Comparison of ENCODE assay signal across 13 cellular contexts in the genomic region with DNA sequence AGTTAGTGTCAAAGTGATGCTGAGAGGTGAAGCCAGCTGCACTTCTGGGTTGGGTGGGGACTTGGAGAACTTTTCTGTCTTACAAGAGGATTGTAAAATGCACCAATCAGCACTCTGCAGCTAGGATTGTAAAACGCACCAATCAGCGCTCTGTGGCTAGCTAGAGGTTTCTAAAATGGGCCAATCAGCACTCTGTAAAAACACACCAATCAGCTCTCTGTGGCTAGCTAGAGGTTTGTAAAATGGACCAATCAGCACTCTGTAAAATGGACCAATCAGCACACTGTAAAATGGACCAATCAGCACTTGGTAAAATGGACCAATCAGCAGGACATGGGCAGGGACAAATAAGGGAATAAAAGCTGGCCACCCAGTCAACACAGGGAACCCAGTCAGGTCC. TPM values are rescaled to one million over a fixed set of nuclear protein-coding genes. Genes with fewer than 3 reads are reported as not detected.
DNase-seq lines count a peak whose midpoint lies in the region; ATAC-seq, FAIRE-seq and TF ChIP-seq lines count a peak whose summit lies in the region.
"Not testable (repeated sequence)": the region's sequence is repeated elsewhere in the genome, so short reads cannot be mapped to it uniquely, and the experiment has no call there.
"Had no signal": no experiment of that assay in that cellular context is flagged by ENCODE, and none has a peak within 500 bp of the region (broad histone marks: within the 10 kb centered on the region; RNA-seq: fewer than 3 reads in every experiment).

No MANE protein-coding gene starts in this region.

- not testable (repeated sequence) for FAIRE-seq in A549 (lab: Jason Lieb, UNC); HepG2 (lab: Jason Lieb, UNC)

- not testable (repeated sequence) for H3K79me2 ChIP-seq in HepG2 (ENCODE audit: insufficient read depth, low read length)

- H3K4me3 ChIP-seq in A549; HEK293 (ENCODE audit: low read depth, low read length); HepG2 (replicated peaks in 1 of 3; ENCODE audit: insufficient read depth in 1 of 3, low read depth in 2 of 3, low read length in 3 of 3); rectal smooth muscle tissue (ENCODE audit: low read length); thoracic aorta: not testable (repeated sequence)

- H3K9me3 ChIP-seq in A549; HEK293 (ENCODE audit: control insufficient read depth, insufficient read depth, low read depth, low read length); HepG2 (ENCODE audit: low read length); thoracic aorta: not testable (repeated sequence)

- not testable (repeated sequence) for ATAC-seq in A549; WTC11; HepG2; thoracic aorta (ENCODE audit: insufficient number of reproducible peaks, low FRiP score, low read depth)

- peaks cover 16% of the 10 kb centered on the region for H3K9me3 Mint-ChIP-seq in WTC11

- not testable (repeated sequence) for H2AFZ ChIP-seq in HepG2 (ENCODE audit: low read length)

- not testable (repeated sequence) for TF ChIP-seq POLR2A in A549 (IDR thresholded peaks at IDR 0.05; ENCODE audit: low read length); erythroblast (IDR thresholded peaks at IDR 0.05; ENCODE audit: low read length); HepG2 (IDR thresholded peaks at IDR 0.05; ENCODE audit: insufficient read depth in 1 of 2, low read depth in 2 of 2, low read length in 2 of 2)

- 74% methylated on average over 2 of the region's 2 CpGs for WGBS in A549 (ENCODE audit: missing lambda C conversion rate)
- WGBS in HepG2 (ENCODE audit: low lambda C conversion rate) = 94% methylated on average over 2 of the region's 2 CpGs

- H3K9ac ChIP-seq in HepG2 (ENCODE audit: insufficient read depth, low read depth, low read length); rectal smooth muscle tissue (ENCODE audit: low read length): not testable (repeated sequence)

- not testable (repeated sequence) for H3K4me1 Mint-ChIP-seq in WTC11

- in situ Hi-C loops in HepG2 (cut with HindIII; ENCODE audit: extremely low pct_ligation_motif_present, low pct_unique_long_range_greater_than_20kb) = not testable (repeated sequence)

- not testable (repeated sequence) for DNase-seq in A549 (ENCODE audit: low read depth in 1 of 2, low spot score in 1 of 2); WTC11 (ENCODE audit: low spot score); HepG2 (ENCODE audit: low spot score); thoracic aorta (ENCODE audit: low spot score)
- DNase-seq in M059J (ENCODE audit: low read depth) = peak; percentile 19
- DNase-seq in erythroblast (lab: John Stamatoyannopoulos, UW) = peak; percentile 21 to 35

- not testable (repeated sequence) for H3K4me1 ChIP-seq in A549; HEK293 (ENCODE audit: control insufficient read depth, insufficient read depth, low read length); HepG2 (ENCODE audit: insufficient read depth, low read length)
- peaks cover 13% of the 10 kb centered on the region for H3K4me1 ChIP-seq in rectal smooth muscle tissue (ENCODE audit: control insufficient read depth, insufficient read depth, low read length)
- peaks cover 17 to 49% of the 10 kb centered on the region in 2 donors for H3K4me1 ChIP-seq in thoracic aorta (ENCODE audit: control insufficient read depth in 1 of 2, low read depth in 2 of 2)

- not testable (repeated sequence) for TF ChIP-seq CTCF in A549 (IDR thresholded peaks at IDR 0.05); HEK293 (tag by site-specific recombination; IDR thresholded peaks at IDR 0.05); WTC11 (IDR thresholded peaks at IDR 0.05); HepG2 (CRISPR knock-in tag; IDR thresholded peaks at IDR 0.05); thoracic aorta (IDR thresholded peaks at IDR 0.05)

- TF ChIP-seq RAD21 in A549 (conservative IDR thresholded peaks at IDR 0.05 in 1 of 2, IDR thresholded peaks at IDR 0.05 in 1 of 2); HepG2 (CRISPR knock-in tag; IDR thresholded peaks at IDR 0.05): not testable (repeated sequence)

- CTCF ChIA-PET in A549 (lab: Yijun Ruan, JAX) = interaction anchor here (0.6 to 1.3 kb wide), 2 partner anchors 15 to 165 kb away, joined by 3 to 4 read pairs; no protein-coding TSS in a partner anchor
- CTCF ChIA-PET in HEK293 (lab: Yijun Ruan, JAX) = interaction anchor here (1.6 kb wide), 1 partner anchor 43 kb away, joined by 3 read pairs; no protein-coding TSS in a partner anchor
- CTCF ChIA-PET in WTC11 (lab: Charles Lee); HepG2 (lab: Yijun Ruan, JAX; ENCODE audit: low intra/inter-chr PET ratio, low total read pairs): not testable (repeated sequence)

- POLR2A ChIA-PET in A549 (lab: Yijun Ruan, JAX); HEK293 (lab: Yijun Ruan, JAX); WTC11 (lab: Charles Lee); HepG2 (lab: Yijun Ruan, JAX): not testable (repeated sequence)

- TF ChIP-seq EP300 in A549 (IDR thresholded peaks at IDR 0.05); HepG2 (IDR thresholded peaks at IDR 0.05; ENCODE audit: low read depth in 2 of 2, low read length in 2 of 2); HepG2 (CRISPR knock-in tag; IDR thresholded peaks at IDR 0.05; ENCODE audit: borderline replicate concordance): not testable (repeated sequence)

- not testable (repeated sequence) for BruUV-seq in HepG2 (replicated peaks; lab: Mats Ljungman, UMichigan)

- not testable (repeated sequence) for H3K36me3 Mint-ChIP-seq in WTC11

- not testable (repeated sequence) for H3K27me3 ChIP-seq in HepG2 (ENCODE audit: control insufficient read depth in 1 of 2, insufficient read depth in 2 of 2, low read length in 2 of 2); rectal smooth muscle tissue (ENCODE audit: control insufficient read depth, insufficient read depth, low read length); thoracic aorta (replicated peaks; ENCODE audit: insufficient read depth)

- H3K27ac ChIP-seq in A549; HEK293 (ENCODE audit: extremely low read depth, low read depth, low read length); HepG2 (ENCODE audit: extremely low read length, insufficient read depth, low read length): not testable (repeated sequence)
- H3K27ac ChIP-seq in rectal smooth muscle tissue (ENCODE audit: low read depth, low read length) (peak overlapping the region; percentile 85), thoracic aorta (peak overlapping the region; percentile 86 to 89)

- H3K4me2 ChIP-seq in A549; HepG2 (ENCODE audit: low read depth, low read length): not testable (repeated sequence)

- intact Hi-C loops in HepG2 (cut with micrococcal nuclease; ENCODE audit: unreplicated experiment) = not testable (repeated sequence)

- not testable (repeated sequence) for H3K4me3 Mint-ChIP-seq in WTC11

- not testable (repeated sequence) for H3K36me3 ChIP-seq in HEK293 (ENCODE audit: control insufficient read depth in 2 of 2, insufficient read depth in 1 of 2, low read length in 2 of 2); HepG2 (replicated peaks in 1 of 2; ENCODE audit: control insufficient read depth in 1 of 2, insufficient read depth in 2 of 2, low read length in 2 of 2); rectal smooth muscle tissue (ENCODE audit: control insufficient read depth, insufficient read depth, low read length); thoracic aorta

- not testable (repeated sequence) for H4K20me1 ChIP-seq in HepG2 (ENCODE audit: insufficient read depth, low read length)

- not testable (repeated sequence) for H3K27ac Mint-ChIP-seq in WTC11

- peaks cover 68% of the 10 kb centered on the region for H3K27me3 Mint-ChIP-seq in WTC11 (ENCODE audit: low read depth)

RNA-seq across cellular contexts. Expression of a gene that starts 1.2 kb away (rescaled TPM):
- not detected in 2 replicates for polyA plus RNA-seq in A549 (2011; rRNA removed)
- polyA plus RNA-seq in A549 (2012; cell fraction: cytosol; rRNA removed) = not detected in 2 replicates
- polyA plus RNA-seq in A549 (2012; cell fraction: nucleus; rRNA removed) = not detected in 2 replicates
- not detected in 3 replicates for polyA plus RNA-seq in A549 (2017; fragmentation: RNase III; extraction: RNeasy Plus Mini Kit Qiagen cat#74134 plus additional on column Dnase treatment)
- not detected in 2 replicates for polyA minus RNA-seq in A549 (2011; rRNA and poly(A)+ RNA removed)
- total RNA-seq in M059J (2014; rRNA removed; shearing (Covaris generic)) = 0.07 and 0.57 TPM in 2 replicates
- total RNA-seq in WTC11 (2021) = 0.22 to 0.66 TPM (median 0.30 TPM) in 3 replicates
- total RNA-seq in HepG2 (2016; rRNA removed; fragmentation: Illumina TruSeq; extraction: Trizol) = not detected in 2 replicates
- not detected in 2 replicates for total RNA-seq in HepG2 (2016; cell fraction: cytosol; rRNA removed; fragmentation: Illumina TruSeq; extraction: Trizol; ENCODE audit: low read depth)
- total RNA-seq in HepG2 (2016; cell fraction: insoluble cytoplasmic fraction; rRNA removed; fragmentation: Illumina TruSeq; extraction: Trizol) = not detected in 2 replicates
- total RNA-seq in HepG2 (2016; cell fraction: membrane; rRNA removed; fragmentation: Illumina TruSeq; extraction: Trizol) = not detected in 2 replicates
- total RNA-seq in HepG2 (2016; cell fraction: nucleus; rRNA removed; fragmentation: Illumina TruSeq; extraction: Trizol) = not detected in 2 replicates
- polyA plus RNA-seq in HepG2 (2011; rRNA removed) = not detected in 2 replicates
- not detected in 2 replicates for polyA plus RNA-seq in HepG2 (2011; cell fraction: cytosol; rRNA removed)
- polyA plus RNA-seq in HepG2 (2011; cell fraction: nucleus; rRNA removed) = not detected in 2 replicates
- not detected in 2 replicates for polyA plus RNA-seq in HepG2 (2012)
- polyA plus RNA-seq in HepG2 (2016; cell fraction: cytosol; fragmentation: Illumina TruSeq; extraction: Trizol; ENCODE audit: low read depth) = not detected in 2 replicates
- polyA plus RNA-seq in HepG2 (2016; cell fraction: insoluble cytoplasmic fraction; fragmentation: Illumina TruSeq; extraction: Trizol; ENCODE audit: low read depth) = not detected in 2 replicates
- not detected in 2 replicates for polyA plus RNA-seq in HepG2 (2016; cell fraction: membrane; fragmentation: Illumina TruSeq; extraction: Trizol; ENCODE audit: low read depth)
- not detected in 2 replicates for polyA plus RNA-seq in HepG2 (2016; cell fraction: nucleus; fragmentation: Illumina TruSeq; extraction: Trizol; ENCODE audit: insufficient read depth, low read depth)
- not detected in 2 replicates for polyA minus RNA-seq in HepG2 (2011; rRNA and poly(A)+ RNA removed; ENCODE audit: low replicate concordance)
- not detected in 2 replicates for polyA minus RNA-seq in HepG2 (2011; cell fraction: cytosol; rRNA and poly(A)+ RNA removed)
- not detected in 2 replicates for polyA minus RNA-seq in HepG2 (2011; cell fraction: nucleus; rRNA and poly(A)+ RNA removed)
- total RNA-seq in thoracic aorta = 10 to 100 TPM; 14.5 TPM
- total RNA-seq: CD4-positive, alpha-beta T cell; CD8-positive, alpha-beta memory T cell; Daoy; G401 had no signal
- polyA plus RNA-seq: CD14-positive monocyte; CD8-positive, alpha-beta memory T cell had no signal
